ENCODE assay signal across 9 cellular contexts in genomic region chr15:73560501-73561117, GRCh38.
DNase-seq lines count a peak whose midpoint lies in the region; ATAC-seq and TF ChIP-seq lines count a peak whose summit lies in the region.
"Had no signal": no experiment of that assay in that cellular context is flagged by ENCODE, and none has a peak within 500 bp of the region (broad histone marks: within the 10 kb centered on the region; RNA-seq: fewer than 3 reads in every experiment).

No MANE protein-coding gene starts in this region.

- no peak overlapping the region for H3K27ac ChIP-seq in breast epithelium

- POLR2A ChIA-PET in MCF 10A (lab: Yijun Ruan, JAX), result interaction anchor here (1.0 to 5.5 kb wide), 4 partner anchors 13 to 139 kb away, joined by 3 to 102 read pairs (median 8); partner anchors contain the start of gene NPTN

- no peaks in the 10 kb centered on the region for H3K9me3 Mint-ChIP-seq in MCF 10A (ENCODE audit: unreplicated experiment)
- H3K9me3 Mint-ChIP-seq in T-helper 1 cell treated with Interleukin-12 subunit alpha and Interleukin-12 subunit beta and Interleukin-4 antibody, amounts not matched to agents 30 μg/mL and 1 μg/mL, for 36 hours, result no peaks in the 10 kb centered on the region
- H3K9me3 Mint-ChIP-seq: activated naive CD4-positive, alpha-beta T cell treated with anti-CD3 and anti-CD28 coated beads, Interleukin-2, amount 50 U/mL, for 72 hours had no signal

- intact Hi-C loops in MCF 10A (cut with micrococcal nuclease) (loop anchor here (1.0 to 5.0 kb wide), 4 partner anchors 76 to 253 kb away; no protein-coding TSS in a partner anchor), breast epithelium (cut with DNase I; ENCODE audit: low total_unique reads) (no loop called here)

- no peaks in the 10 kb centered on the region for H3K4me1 ChIP-seq in breast epithelium

- peaks cover 7% of the 10 kb centered on the region for H3K4me1 Mint-ChIP-seq in MCF 10A (ENCODE audit: insufficient read depth, unreplicated experiment)
- peaks cover 15% of the 10 kb centered on the region for H3K4me1 Mint-ChIP-seq in T-helper 1 cell treated with Interleukin-12 subunit alpha and Interleukin-12 subunit beta and Interleukin-4 antibody, amounts not matched to agents 30 μg/mL and 1 μg/mL, for 36 hours (ENCODE audit: low read depth)

- BruUV-seq in MCF 10A (replicated peaks; lab: Mats Ljungman, UMichigan), result no TSS peak

- H3K4me3 Mint-ChIP-seq in MCF 10A (ENCODE audit: unreplicated experiment), result no peak overlapping the region
- no peak overlapping the region for H3K4me3 Mint-ChIP-seq in T-helper 1 cell treated with Interleukin-12 subunit alpha and Interleukin-12 subunit beta and Interleukin-4 antibody, amounts not matched to agents 30 μg/mL and 1 μg/mL, for 36 hours

- peaks cover 71% of the 10 kb centered on the region for H3K36me3 Mint-ChIP-seq in MCF 10A (ENCODE audit: insufficient read depth, unreplicated experiment)
- H3K36me3 Mint-ChIP-seq in T-helper 1 cell treated with Interleukin-12 subunit alpha and Interleukin-12 subunit beta and Interleukin-4 antibody, amounts not matched to agents 30 μg/mL and 1 μg/mL, for 36 hours (ENCODE audit: low read depth), result peaks cover 28% of the 10 kb centered on the region

- ATAC-seq in GM18505 (IDR thresholded peaks at IDR 0.05; ENCODE audit: unreplicated experiment), result no peak

- H3K9me3 ChIP-seq in breast epithelium, result no peaks in the 10 kb centered on the region

- TF ChIP-seq POLR2A in breast epithelium (IDR thresholded peaks at IDR 0.05), result no peak
- no peak for TF ChIP-seq POLR2A in GM18505 (IDR thresholded peaks at IDR 0.05; ENCODE audit: borderline replicate concordance, extremely low read depth, insufficient read depth, insufficient read length)

- H3K27ac Mint-ChIP-seq in MCF 10A (ENCODE audit: low read depth, unreplicated experiment), result no peak overlapping the region
- H3K27ac Mint-ChIP-seq in T-helper 1 cell treated with Interleukin-12 subunit alpha and Interleukin-12 subunit beta and Interleukin-4 antibody, amounts not matched to agents 30 μg/mL and 1 μg/mL, for 36 hours, result peak overlapping the region; percentile 3
- H3K27ac Mint-ChIP-seq: activated naive CD4-positive, alpha-beta T cell treated with anti-CD3 and anti-CD28 coated beads, Interleukin-2, amount 50 U/mL, for 72 hours had no signal

- CTCF ChIA-PET in MCF 10A (lab: Yijun Ruan, JAX), result interaction anchor here (0.5 to 5.5 kb wide), 21 partner anchors 9 to 1965 kb away, joined by 3 to 94 read pairs (median 4); no protein-coding TSS in a partner anchor

- DNase-seq in MCF 10A (ENCODE audit: unreplicated experiment) (peak; percentile 72), breast epithelium (ENCODE audit: low spot score in 2 of 2) (no peak), NCI-H146 treated with DMSO at 0.1 percent for 48 hours (lab: John Stamatoyannopoulos, UW; ENCODE audit: unreplicated experiment) (peak; percentile 10), fibroblast of villous mesenchyme (ENCODE audit: low read depth) (peak; percentile 85), retina (peak; percentile 54), activated gamma-delta T cell treated with Interleukin-2 at 50 U/mL for 16 hours (no peak)

- TF ChIP-seq CTCF in MCF 10A (IDR thresholded peaks at IDR 0.05; ENCODE audit: unreplicated experiment) (peak; percentile 51), breast epithelium (IDR thresholded peaks at IDR 0.05) (peak in 1 of 3 donors; percentile 38), fibroblast of villous mesenchyme (IDR thresholded peaks at IDR 0.05; ENCODE audit: insufficient read depth, low read depth, low read length) (peak; percentile 53)

- H3K4me3 ChIP-seq in breast epithelium (no peak overlapping the region), fibroblast of villous mesenchyme (ENCODE audit: low read depth, low read length) (no peak overlapping the region)

- no peaks in the 10 kb centered on the region for H3K36me3 ChIP-seq in breast epithelium

- H3K27me3 Mint-ChIP-seq in MCF 10A (ENCODE audit: insufficient read depth, unreplicated experiment), result no peaks in the 10 kb centered on the region
- H3K27me3 Mint-ChIP-seq in T-helper 1 cell treated with Interleukin-12 subunit alpha and Interleukin-12 subunit beta and Interleukin-4 antibody, amounts not matched to agents 30 μg/mL and 1 μg/mL, for 36 hours (ENCODE audit: low read depth), result no peaks in the 10 kb centered on the region

- H3K27me3 ChIP-seq in breast epithelium, result no peaks in the 10 kb centered on the region

Comparison
In these comparisons a context has a peak if more than half of its experiments do, and no peak if none do; other contexts are left out.
1. DNase-seq: peak in MCF 10A (single experiment), NCI-H146 treated with DMSO at 0.1 percent for 48 hours (single experiment), fibroblast of villous mesenchyme (single experiment) and retina (single experiment); none in breast epithelium (0 of 2) and activated gamma-delta T cell treated with Interleukin-2 at 50 U/mL for 16 hours (single experiment).